In genomic region chr12:12890815-12891645, GRCh38 we compare ENCODE assay signal across 8 cellular contexts. TPM values are rescaled to one million over a fixed set of nuclear protein-coding genes. Genes with fewer than 3 reads are reported as not detected.
DNase-seq lines count a peak whose midpoint lies in the region; ATAC-seq lines count a peak whose summit lies in the region.

Gene GPRC5A (plus strand): TSS chr12:12891562. CDS start chr12:12908250, 16,688 bp downstream.

- no peaks in the 10 kb centered on the region for H3K9me3 Mint-ChIP-seq in IgD-negative memory B cell

- H3K4me1 Mint-ChIP-seq in IgD-negative memory B cell, result peaks cover 0 to 7% (median 0%) of the 10 kb centered on the region in 3 donors

- H3K36me3 Mint-ChIP-seq in IgD-negative memory B cell, result peaks cover under 1% of the 10 kb centered on the region

- DNase-seq in GM04503 (ENCODE audit: low read depth) (peak; percentile 88), UCSD-AML1 (lab: John Stamatoyannopoulos, UW; ENCODE audit: unreplicated experiment) (peak; percentile 29), dedifferentiated amniotic fluid mesenchymal stem cell (ENCODE audit: extremely low spot score) (peak; percentile 73), kidney glomerular epithelial cell (lab: John Stamatoyannopoulos, UW) (peak; percentile 78), NCI-H2029 treated with DMSO at 0.1 percent for 48 hours (lab: John Stamatoyannopoulos, UW) (no peak)
- peak; percentile 21 for DNase-seq in stimulated activated CD4-positive, alpha-beta T cell treated with anti-CD3 and anti-CD28 coated beads, Interleukin-12 subunit alpha, Interleukin-12 subunit beta, amount 100 ng/mL, for 4 hours

- H3K27me3 Mint-ChIP-seq in IgD-negative memory B cell, result peaks cover 45% of the 10 kb centered on the region

- no peak within 1 kb of the TSS for H3K27ac Mint-ChIP-seq in IgD-negative memory B cell

- no peak for ATAC-seq in GM21360 (IDR thresholded peaks at IDR 0.05; ENCODE audit: unreplicated experiment)

- H3K4me3 Mint-ChIP-seq in IgD-negative memory B cell, result peak within 1 kb of the TSS; percentile 72 to 90 (median 82)

RNA-seq across cellular contexts. Expression of gene GPRC5A, which starts in this region (rescaled TPM):
- polyA plus RNA-seq in IgD-negative memory B cell, result not detected
